ENCODE assay signal across 8 cellular contexts in the genomic region with DNA sequence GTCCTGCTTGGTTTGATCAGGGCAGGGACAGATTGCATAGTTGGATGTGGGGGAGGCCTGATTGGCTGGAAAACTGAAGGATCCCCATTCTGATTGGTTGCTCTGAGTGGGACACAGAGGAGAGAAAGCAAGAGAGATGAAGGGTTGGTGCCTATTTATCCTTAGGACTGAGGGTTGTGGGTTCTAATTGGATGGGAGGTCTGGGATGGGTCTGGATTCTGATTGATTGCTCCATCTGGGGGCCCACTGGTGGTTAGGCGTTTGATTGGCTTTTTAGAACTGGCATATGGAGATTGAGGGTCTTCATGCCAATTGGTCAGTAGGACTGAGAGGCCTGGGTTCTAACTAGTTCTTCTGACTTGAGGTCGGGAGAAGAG. TPM values are rescaled to one million over a fixed set of nuclear protein-coding genes. Genes with fewer than 3 reads are reported as not detected.
DNase-seq lines count a peak whose midpoint lies in the region; ATAC-seq and TF ChIP-seq lines count a peak whose summit lies in the region.

No MANE protein-coding gene starts in this region.

- H3K9me2 ChIP-seq in Loucy (replicated peaks; ENCODE audit: low read depth, low read length) = no peaks in the 10 kb centered on the region

- H3K4me1 ChIP-seq in Caco-2 = no peaks in the 10 kb centered on the region
- peaks cover 26% of the 10 kb centered on the region for H3K4me1 ChIP-seq in Loucy (ENCODE audit: insufficient read depth, low read length, poor library complexity, severe bottlenecking)

- DNase-seq in Caco-2 = peak in 1 of 2 experiments; percentile 10
- no peak for DNase-seq in MCF 10A (ENCODE audit: unreplicated experiment)
- no peak for DNase-seq in natural killer cell
- DNase-seq in Kasumi-1 (lab: John Stamatoyannopoulos, UW) = no peak
- no peak for DNase-seq in 8988T
- DNase-seq in HT-29 (ENCODE audit: low spot score) = no peak

- H3K36me3 ChIP-seq in Caco-2 (ENCODE audit: control insufficient read depth, insufficient read depth, low read length) (no peaks in the 10 kb centered on the region), Loucy (ENCODE audit: insufficient read depth, low read length) (no peaks in the 10 kb centered on the region)

- H3K4me1 Mint-ChIP-seq in Caco-2 (ENCODE audit: low read depth, unreplicated experiment) = peaks cover 8% of the 10 kb centered on the region
- H3K4me1 Mint-ChIP-seq in MCF 10A (ENCODE audit: insufficient read depth, unreplicated experiment) = no peaks in the 10 kb centered on the region
- peaks cover 14 to 19% of the 10 kb centered on the region in 2 donors for H3K4me1 Mint-ChIP-seq in natural killer cell

- no peaks in the 10 kb centered on the region for H3K27me3 ChIP-seq in Caco-2 (replicated peaks; ENCODE audit: control insufficient read depth, insufficient read depth, low read length)
- no peaks in the 10 kb centered on the region for H3K27me3 ChIP-seq in Loucy (ENCODE audit: insufficient read depth, low read length, poor library complexity, severe bottlenecking)

- peak overlapping the region; percentile 97 for H3K4me2 ChIP-seq in Loucy (ENCODE audit: low read depth, low read length, poor library complexity, severe bottlenecking)

- H2AFZ ChIP-seq in Loucy (ENCODE audit: low read length) = peak overlapping the region; percentile 51; the same call in 1 of the 2 replicates

- BruUV-seq in Caco-2 (replicated peaks; lab: Mats Ljungman, UMichigan) (TSS peak; percentile 80), MCF 10A (replicated peaks; lab: Mats Ljungman, UMichigan) (no TSS peak)

- CTCF ChIA-PET in Caco-2 (lab: Charles Lee) (no interaction called here), MCF 10A (lab: Yijun Ruan, JAX) (no interaction called here)

- no peaks in the 10 kb centered on the region for H3K27me3 Mint-ChIP-seq in Caco-2 (ENCODE audit: insufficient read depth, unreplicated experiment)
- no peaks in the 10 kb centered on the region for H3K27me3 Mint-ChIP-seq in MCF 10A (ENCODE audit: insufficient read depth, unreplicated experiment)
- no peaks in the 10 kb centered on the region for H3K27me3 Mint-ChIP-seq in natural killer cell (ENCODE audit: low read depth in 2 of 2)

- peak overlapping the region; percentile 87 for H3K9ac ChIP-seq in Loucy (ENCODE audit: low read depth, low read length, poor library complexity, severe bottlenecking)

- H3F3A ChIP-seq in Loucy (ENCODE audit: low read depth) = peaks cover 4% of the 10 kb centered on the region; the same call in 1 of the 2 replicates

- H3K36me3 Mint-ChIP-seq in Caco-2 (ENCODE audit: insufficient read depth, unreplicated experiment) (peaks cover 15% of the 10 kb centered on the region), MCF 10A (ENCODE audit: insufficient read depth, unreplicated experiment) (peaks cover 10% of the 10 kb centered on the region), natural killer cell (no peaks in the 10 kb centered on the region)

- ATAC-seq in natural killer cell (no peak), GM18858 (IDR thresholded peaks at IDR 0.05; ENCODE audit: unreplicated experiment) (no peak)

- no peaks in the 10 kb centered on the region for H3K9me3 Mint-ChIP-seq in Caco-2 (ENCODE audit: unreplicated experiment)
- H3K9me3 Mint-ChIP-seq in MCF 10A (ENCODE audit: unreplicated experiment) = peaks cover 5% of the 10 kb centered on the region
- H3K9me3 Mint-ChIP-seq in natural killer cell = no peaks in the 10 kb centered on the region

- H3K4me3 Mint-ChIP-seq in Caco-2 (ENCODE audit: unreplicated experiment) (peak overlapping the region; percentile 72), MCF 10A (ENCODE audit: unreplicated experiment) (peak overlapping the region; percentile 77), natural killer cell (peak overlapping the region; percentile 88)

- H3K9me3 ChIP-seq in Caco-2 (no peaks in the 10 kb centered on the region), Loucy (ENCODE audit: insufficient read depth, low read depth, low read length) (no peaks in the 10 kb centered on the region)

- TF ChIP-seq CTCF in Caco-2 (IDR thresholded peaks at IDR 0.05; ENCODE audit: insufficient read depth in 1 of 2, low read depth in 1 of 2, low read length in 1 of 2, severe bottlenecking in 1 of 2, unreplicated experiment in 1 of 2) = no peak
- no peak for TF ChIP-seq CTCF in Loucy (conservative IDR thresholded peaks at IDR 0.05; ENCODE audit: low read length)
- TF ChIP-seq CTCF in MCF 10A (IDR thresholded peaks at IDR 0.05; ENCODE audit: unreplicated experiment) = no peak
- no peak for TF ChIP-seq CTCF in natural killer cell (IDR thresholded peaks at IDR 0.05)

- intact Hi-C loops in Caco-2 (cut with micrococcal nuclease; ENCODE audit: unreplicated experiment) = no loop called here
- intact Hi-C loops in MCF 10A (cut with micrococcal nuclease) = no loop called here
- intact Hi-C loops in natural killer cell (cut with micrococcal nuclease) = loop anchor here (5.0 kb wide), 1 partner anchor 44 kb away; a partner anchor contains a TSS

- POLR2A ChIA-PET in Caco-2 (lab: Charles Lee) (interaction anchor here (0.7 kb wide), 1 partner anchor 110 kb away, joined by 3 read pairs; no protein-coding TSS in a partner anchor), MCF 10A (lab: Yijun Ruan, JAX) (interaction anchor here (1.0 to 2.2 kb wide), 5 partner anchors 10 to 75 kb away, joined by 4 to 15 read pairs (median 12); a partner anchor contains a TSS)

- peaks cover 9% of the 10 kb centered on the region for H4K20me1 ChIP-seq in Loucy (ENCODE audit: insufficient read depth, low read length, poor library complexity, severe bottlenecking)

- peaks cover 38% of the 10 kb centered on the region for H3K79me2 ChIP-seq in Loucy (ENCODE audit: insufficient read depth, low read length)

- H3K27ac Mint-ChIP-seq in Caco-2 (ENCODE audit: unreplicated experiment) (peak overlapping the region; percentile 89), MCF 10A (ENCODE audit: low read depth, unreplicated experiment) (no peak overlapping the region), natural killer cell (peak overlapping the region; percentile 86 to 92)

- H3K4me3 ChIP-seq in Caco-2 (ENCODE audit: low read depth, low read length) (peak overlapping the region; percentile 32), Loucy (ENCODE audit: low read length, poor library complexity, severe bottlenecking) (peak overlapping the region; percentile 89)

RNA-seq across cellular contexts. Expression of a gene that starts 0.6 kb away (rescaled TPM):
- total RNA-seq in Caco-2 (2022) = 141 and 154 TPM in 2 replicates
- 66.9 and 102 TPM in 2 replicates for total RNA-seq in MCF 10A (2022)
- total RNA-seq in natural killer cell = 100 to 1,000 TPM in 1 of 3 donors, 10 to 100 TPM in 2; 91.6 to 115 (median 97.6) TPM
- 285 and 311 TPM in 2 replicates for total RNA-seq in HT-29 (2014; rRNA removed; shearing (Covaris generic))

RNA-seq across cellular contexts. Expression of a gene that starts 12.2 kb away (rescaled TPM):
- 3.2 and 4.6 TPM in 2 replicates for total RNA-seq in Caco-2 (2022)
- 29.2 and 39.0 TPM in 2 replicates for total RNA-seq in MCF 10A (2022)
- 10 to 100 TPM; 29.6 to 33.1 (median 31.1) TPM for total RNA-seq in natural killer cell
- 6.5 and 8.7 TPM in 2 replicates for total RNA-seq in HT-29 (2014; rRNA removed; shearing (Covaris generic))

RNA-seq across cellular contexts. Expression of a gene that starts 18.6 kb away (rescaled TPM):
- total RNA-seq in Caco-2 (2022) (9.3 and 11.1 TPM in 2 replicates), MCF 10A (2022) (14.4 and 18.2 TPM in 2 replicates), natural killer cell (10 to 100 TPM; 34.9 to 41.8 (median 36.1) TPM)
- total RNA-seq in HT-29 (2014; rRNA removed; shearing (Covaris generic)) = 5.6 and 10.5 TPM in 2 replicates

RNA-seq across cellular contexts. Expression of a gene that starts 45.0 kb away (rescaled TPM):
- total RNA-seq in Caco-2 (2022) (41.1 and 41.6 TPM in 2 replicates), MCF 10A (2022) (92.5 and 107 TPM in 2 replicates), natural killer cell (10 to 100 TPM; 62.4 to 75.3 (median 67.3) TPM)
- total RNA-seq in HT-29 (2014; rRNA removed; shearing (Covaris generic)) = 102 and 118 TPM in 2 replicates

RNA-seq across cellular contexts. Expression of a gene that starts 50.9 kb away (rescaled TPM):
- total RNA-seq in Caco-2 (2022) (0.95 TPM in 1 of 2 replicates, not detected in the other), MCF 10A (2022) (1.4 and 2.6 TPM in 2 replicates), natural killer cell (10 to 100 TPM; 20.3 to 25.1 (median 24.7) TPM)
- total RNA-seq in HT-29 (2014; rRNA removed; shearing (Covaris generic)) = 103 and 136 TPM in 2 replicates
